ENCODE assay signal across 1 cellular context in the genomic region with DNA sequence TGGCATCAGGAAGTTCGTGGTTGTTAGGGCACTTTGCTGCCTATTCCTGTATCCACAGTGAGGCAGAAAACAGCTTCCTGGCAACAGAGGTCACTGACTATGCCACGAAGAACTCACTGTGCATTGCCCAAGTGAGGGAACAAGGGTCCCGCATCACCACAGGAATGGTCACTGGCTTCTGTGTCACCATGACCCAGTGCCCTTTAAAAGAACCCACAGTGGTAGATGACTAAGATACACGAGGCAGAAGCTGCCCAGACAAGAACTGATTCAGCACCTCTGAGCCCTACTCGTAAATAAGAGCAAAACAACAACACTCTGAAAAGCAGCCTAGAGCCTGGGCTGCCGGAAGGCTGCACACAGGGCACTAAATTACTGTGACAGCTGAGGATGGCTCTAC.
TF ChIP-seq lines count a peak whose summit lies in the region.

No MANE protein-coding gene starts in this region.

TF ChIP-seq in endothelial cell of umbilical vein, 7 proteins besides CTCF, POLR2A, EP300 and RAD21 (continued from another document):
- TF ChIP-seq, protein P1, sequence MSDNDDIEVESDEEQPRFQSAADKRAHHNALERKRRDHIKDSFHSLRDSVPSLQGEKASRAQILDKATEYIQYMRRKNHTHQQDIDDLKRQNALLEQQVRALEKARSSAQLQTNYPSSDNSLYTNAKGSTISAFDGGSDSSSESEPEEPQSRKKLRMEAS (IDR thresholded peaks at IDR 0.05; ENCODE audit: insufficient read depth, insufficient read length): no peak
- TF ChIP-seq MYC (IDR thresholded peaks at IDR 0.05; ENCODE audit: low read depth, low read length): no peak
- TF ChIP-seq FOS (IDR thresholded peaks at IDR 0.05; ENCODE audit: borderline replicate concordance, insufficient read depth, low read length): peak; percentile 71
- peak; percentile 18 for TF ChIP-seq JUN (IDR thresholded peaks at IDR 0.05; ENCODE audit: borderline replicate concordance, insufficient read depth, insufficient read length, low read depth)
